In genomic region chr17:67440311-67441051, GRCh38 we compare ENCODE assay signal across 8 cellular contexts.
DNase-seq lines count a peak whose midpoint lies in the region; ATAC-seq and TF ChIP-seq lines count a peak whose summit lies in the region.

No MANE protein-coding gene starts in this region.

- ATAC-seq in Panc1, result peak; percentile 52

- peaks cover 59% of the 10 kb centered on the region for H3K4me1 Mint-ChIP-seq in T-helper 2 cell treated with Interferon-gamma antibody and Interleukin-4, amounts not matched to agents 5 μg/mL and 100 μg/mL, for 36 hours (ENCODE audit: low read depth)

- no TSS peak for BruUV-seq in Panc1 (replicated peaks; lab: Mats Ljungman, UMichigan)

- H3K27me3 ChIP-seq in Panc1 (ENCODE audit: control insufficient read depth, insufficient read depth, low read length) (no peaks in the 10 kb centered on the region), skeletal muscle satellite cell (ENCODE audit: control insufficient read depth, insufficient read depth, low read length) (no peaks in the 10 kb centered on the region)

- no peaks in the 10 kb centered on the region for H3K27me3 Mint-ChIP-seq in T-helper 2 cell treated with Interferon-gamma antibody and Interleukin-4, amounts not matched to agents 5 μg/mL and 100 μg/mL, for 36 hours (ENCODE audit: low read depth)

- H3K4me2 ChIP-seq in skeletal muscle satellite cell (ENCODE audit: low read length), result peak overlapping the region; percentile 81

- peaks cover 20% of the 10 kb centered on the region for H3K36me3 Mint-ChIP-seq in T-helper 2 cell treated with Interferon-gamma antibody and Interleukin-4, amounts not matched to agents 5 μg/mL and 100 μg/mL, for 36 hours (ENCODE audit: low read depth)

- H3K9ac ChIP-seq in skeletal muscle satellite cell (ENCODE audit: low read depth, low read length), result peak overlapping the region; percentile 72

- H3K36me3 ChIP-seq in Panc1 (ENCODE audit: control insufficient read depth, insufficient read depth, low read length) (no peaks in the 10 kb centered on the region), skeletal muscle satellite cell (ENCODE audit: insufficient read depth, low read length) (no peaks in the 10 kb centered on the region)

- no peaks in the 10 kb centered on the region for H3K9me3 ChIP-seq in Panc1 (ENCODE audit: control insufficient read depth, insufficient read depth, low read depth, low read length)
- H3K9me3 ChIP-seq in skeletal muscle satellite cell (replicated peaks; ENCODE audit: low read length), result no peaks in the 10 kb centered on the region

- H3K4me1 ChIP-seq in Panc1 (ENCODE audit: control insufficient read depth, insufficient read depth, low read length), result peaks cover 21% of the 10 kb centered on the region
- H3K4me1 ChIP-seq in skeletal muscle satellite cell (ENCODE audit: control insufficient read depth, insufficient read depth, low read length), result peaks cover 33% of the 10 kb centered on the region

- intact Hi-C loops in Panc1 (cut with micrococcal nuclease; ENCODE audit: unreplicated experiment), result no loop called here

- peak overlapping the region; percentile 96 for H3K27ac Mint-ChIP-seq in T-helper 2 cell treated with Interferon-gamma antibody and Interleukin-4, amounts not matched to agents 5 μg/mL and 100 μg/mL, for 36 hours

- H3K27ac ChIP-seq in Panc1 (ENCODE audit: low read length), result peak overlapping the region; percentile 81
- peak overlapping the region; percentile 78 for H3K27ac ChIP-seq in epithelial cell of prostate

- CTCF ChIA-PET in Panc1 (lab: Charles Lee), result interaction anchor here (0.7 kb wide), 1 partner anchor 360 kb away, joined by 5 read pairs; no protein-coding TSS in a partner anchor

- peak overlapping the region; percentile 78 for H3K4me3 Mint-ChIP-seq in T-helper 2 cell treated with Interferon-gamma antibody and Interleukin-4, amounts not matched to agents 5 μg/mL and 100 μg/mL, for 36 hours

- H3K4me3 ChIP-seq in Panc1 (ENCODE audit: low read depth in 2 of 2, low read length in 2 of 2), result peak overlapping the region; percentile 22 to 50; a peak in 3 of 4 replicates
- peak overlapping the region; percentile 61 for H3K4me3 ChIP-seq in skeletal muscle satellite cell (ENCODE audit: low read length)

- TF ChIP-seq CTCF in Panc1 (IDR thresholded peaks at IDR 0.05), result no peak

- in situ Hi-C loops in Panc1 (cut with HindIII; ENCODE audit: low pct_unique_long_range_greater_than_20kb, low sequenced_read_pairs), result no loop called here

- POLR2A ChIA-PET in Panc1 (lab: Charles Lee), result interaction anchor here (0.5 kb wide), 1 partner anchor 101 kb away, joined by 6 read pairs; no protein-coding TSS in a partner anchor

- DNase-seq in T-helper 2 cell treated with Interferon-gamma antibody and Interleukin-4, amounts not matched to agents 5 μg/mL and 100 μg/mL, for 36 hours (ENCODE audit: low spot score), result no peak
- DNase-seq in T-helper 2 cell (no peak), Panc1 (ENCODE audit: low read depth, low spot score) (no peak), epithelial cell of prostate (ENCODE audit: low read depth, low spot score) (no peak), NCI-H1417 treated with DMSO at 0.1 percent for 48 hours (lab: John Stamatoyannopoulos, UW) (no peak), NCI-H2081 (lab: John Stamatoyannopoulos, UW) (no peak)
- DNase-seq in stimulated activated naive CD4-positive, alpha-beta T cell (lab: John Stamatoyannopoulos, UW), result no peak

- H3K9me3 Mint-ChIP-seq in T-helper 2 cell treated with Interferon-gamma antibody and Interleukin-4, amounts not matched to agents 5 μg/mL and 100 μg/mL, for 36 hours, result no peaks in the 10 kb centered on the region
